8 cellular contexts compared by ENCODE assay signal in the genomic region with DNA sequence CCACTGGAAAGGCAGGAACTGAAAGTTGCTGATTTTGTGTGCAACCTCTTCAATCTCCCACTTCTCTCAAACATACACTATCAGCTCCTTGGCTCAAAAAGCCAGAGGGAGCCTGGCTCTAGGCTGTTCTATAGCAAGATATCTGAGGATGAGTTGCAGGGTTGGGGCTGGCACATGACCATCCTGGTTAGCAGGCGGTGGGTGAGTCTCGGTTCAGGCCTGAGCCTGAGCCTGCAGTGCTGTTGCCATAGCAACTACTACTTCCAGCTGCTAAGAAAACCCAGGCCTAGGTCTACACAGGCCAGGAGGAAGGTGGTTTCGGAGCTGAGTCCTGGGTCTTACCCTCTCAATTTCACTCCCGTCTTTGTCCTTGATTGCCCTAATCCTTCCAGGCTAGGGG. TPM values are rescaled to one million over a fixed set of nuclear protein-coding genes. Genes with fewer than 3 reads are reported as not detected.
A peak's percentile ranks its signal among the peaks of the same experiment; 100 is the strongest.
DNase-seq lines count a peak whose midpoint lies in the region; ATAC-seq and TF ChIP-seq lines count a peak whose summit lies in the region.

No MANE protein-coding gene starts in this region.

- H3K4me1 ChIP-seq in ACC112 (ENCODE audit: control insufficient read depth, insufficient read depth, low read length, unreplicated experiment): peaks cover 46% of the 10 kb centered on the region
- peaks cover 0 to 13% of the 10 kb centered on the region in 2 donors for H3K4me1 ChIP-seq in left lung

- peak overlapping the region; percentile 85 for H3K27ac ChIP-seq in ACC112 (ENCODE audit: low read depth, low read length)
- peak overlapping the region; percentile 19 to 41 for H3K27ac ChIP-seq in left lung

- ATAC-seq in left lung (peak; percentile 14), HG03521 (IDR thresholded peaks at IDR 0.05; ENCODE audit: unreplicated experiment) (no peak), GM21526 (IDR thresholded peaks at IDR 0.05; ENCODE audit: low FRiP score, unreplicated experiment) (no peak)

- H2AFZ ChIP-seq in ACC112 (ENCODE audit: low read length, unreplicated experiment): no peak overlapping the region

- no peaks in the 10 kb centered on the region for H3K27me3 ChIP-seq in ACC112 (ENCODE audit: insufficient read depth, low read length)
- no peaks in the 10 kb centered on the region for H3K27me3 ChIP-seq in left lung

- H3K9me3 ChIP-seq in left lung: no peaks in the 10 kb centered on the region

- DNase-seq in ELF-1 (ENCODE audit: low read depth, low spot score) (peak; percentile 26), astrocyte of the hippocampus (ENCODE audit: low read depth, low spot score) (peak; percentile 44), left lung (no peak), 8988T (no peak), NCI-H1092 (lab: John Stamatoyannopoulos, UW) (no peak)

- TF ChIP-seq CTCF in left lung (IDR thresholded peaks at IDR 0.05): no peak

- H3K36me3 ChIP-seq in ACC112 (ENCODE audit: insufficient read depth, low read length): no peaks in the 10 kb centered on the region
- no peaks in the 10 kb centered on the region for H3K36me3 ChIP-seq in left lung

- H3K4me3 ChIP-seq in ACC112 (ENCODE audit: low read depth, low read length) (no peak overlapping the region), left lung (no peak overlapping the region)

- intact Hi-C loops in left lung (cut with DNase I): no loop called here

- no peaks in the 10 kb centered on the region for H3K79me2 ChIP-seq in ACC112 (ENCODE audit: control insufficient read depth, insufficient read depth, low read length, unreplicated experiment)

RNA-seq across cellular contexts. Expression of a gene that starts 39.0 kb away (rescaled TPM):
- total RNA-seq in left lung: 10 to 100 TPM; 43.3 to 47.3 TPM

RNA-seq across cellular contexts. Expression of a gene that starts 39.1 kb away (rescaled TPM):
- total RNA-seq in left lung: under 1 TPM; 0.35 to 0.39 TPM

Comparison
In these comparisons a context has a peak if more than half of its experiments do, and no peak if none do; other contexts are left out.
1. DNase-seq: peak in ELF-1 (single experiment) and astrocyte of the hippocampus (single experiment); none in left lung (0 of 2), 8988T (single experiment) and NCI-H1092 (single experiment).